ENCODE assay signal across 23 cellular contexts in genomic region chr20:50559149-50559548, GRCh38. TPM values are rescaled to one million over a fixed set of nuclear protein-coding genes. Genes with fewer than 3 reads are reported as not detected.
DNase-seq lines count a peak whose midpoint lies in the region; ATAC-seq and TF ChIP-seq lines count a peak whose summit lies in the region.
"Had no signal": no experiment of that assay in that cellular context is flagged by ENCODE, and none has a peak within 500 bp of the region (broad histone marks: within the 10 kb centered on the region; RNA-seq: fewer than 3 reads in every experiment).

No MANE protein-coding gene starts in this region.

- TF ChIP-seq CTCF in activated CD8-positive, alpha-beta T cell treated with anti-CD3 and anti-CD28 coated beads for 36 hours (IDR thresholded peaks at IDR 0.05) = no peak
- TF ChIP-seq CTCF in fibroblast of the aortic adventitia (IDR thresholded peaks at IDR 0.05; ENCODE audit: insufficient read depth, low read length) = no peak

- H3K9me3 Mint-ChIP-seq in activated CD8-positive, alpha-beta T cell treated with anti-CD3 and anti-CD28 coated beads for 36 hours = no peaks in the 10 kb centered on the region
- no peaks in the 10 kb centered on the region for H3K9me3 Mint-ChIP-seq in activated CD8-positive, alpha-beta T cell treated with anti-CD3 and anti-CD28 coated beads, Interleukin-2, amount 10 ng/mL, durations not matched to agents 7 days and 5 days (ENCODE audit: insufficient read depth)
- H3K9me3 Mint-ChIP-seq in CD4-positive, CD25-positive, alpha-beta regulatory T cell = no peaks in the 10 kb centered on the region
- H3K9me3 Mint-ChIP-seq: activated naive CD8-positive, alpha-beta T cell treated with anti-CD3 and anti-CD28 coated beads, Interleukin-2, amount 10 ng/mL, durations not matched to agents 7 days and 5 days; nephron had no signal

- H3K27ac ChIP-seq in CD4-positive, CD25-positive, alpha-beta regulatory T cell (ENCODE audit: insufficient read depth, low read length, poor library complexity, severe bottlenecking) = no peak overlapping the region
- H3K27ac ChIP-seq: BLaER1 treated with 17β-estradiol and CSF1 and Interleukin-3, amounts not matched to agents 10 nM and 100 nM had no signal

- ATAC-seq in activated CD8-positive, alpha-beta T cell treated with anti-CD3 and anti-CD28 coated beads for 36 hours = no peak
- ATAC-seq in activated CD8-positive, alpha-beta T cell treated with anti-CD3 and anti-CD28 coated beads, Interleukin-2, amount 10 ng/mL, durations not matched to agents 7 days and 5 days = no peak
- ATAC-seq in CD4-positive, CD25-positive, alpha-beta regulatory T cell (ENCODE audit: low read depth in 2 of 2) = no peak
- ATAC-seq in T-helper 17 cell = no peak
- ATAC-seq: sciatic nerve had no signal

- peak overlapping the region; percentile 36 for H3K27ac Mint-ChIP-seq in activated CD8-positive, alpha-beta T cell treated with anti-CD3 and anti-CD28 coated beads for 36 hours
- no peak overlapping the region for H3K27ac Mint-ChIP-seq in activated CD8-positive, alpha-beta T cell treated with anti-CD3 and anti-CD28 coated beads, Interleukin-2, amount 10 ng/mL, durations not matched to agents 7 days and 5 days
- peak overlapping the region in 2 of 3 donors; percentile 3 to 47 for H3K27ac Mint-ChIP-seq in CD4-positive, CD25-positive, alpha-beta regulatory T cell
- peak overlapping the region; percentile 86 for H3K27ac Mint-ChIP-seq in T-helper 17 cell
- H3K27ac Mint-ChIP-seq: nephron had no signal

- no peak for DNase-seq in activated CD8-positive, alpha-beta T cell treated with anti-CD3 and anti-CD28 coated beads for 36 hours
- no peak for DNase-seq in activated CD8-positive, alpha-beta T cell treated with anti-CD3 and anti-CD28 coated beads, Interleukin-2, amount 10 ng/mL, durations not matched to agents 7 days and 5 days
- no peak for DNase-seq in CD4-positive, CD25-positive, alpha-beta regulatory T cell
- no peak for DNase-seq in T-helper 17 cell
- DNase-seq in fibroblast of the aortic adventitia (ENCODE audit: low read depth) = peak; percentile 36
- DNase-seq in stimulated activated CD4-positive, alpha-beta T cell treated with anti-CD3 and anti-CD28 coated beads, Interleukin-1b, Interleukin-23, amount 100 ng/mL, for 48 hours = no peak
- DNase-seq in glomerular visceral epithelial cell (ENCODE audit: extremely low spot score) = no peak
- no peak for DNase-seq in NCI-H128 (lab: John Stamatoyannopoulos, UW; ENCODE audit: unreplicated experiment)
- DNase-seq: activated CD4-positive, CD25-positive, alpha-beta regulatory T cell treated with anti-CD3 and anti-CD28 coated beads, Interleukin-2, amount 50 U/mL, for 72 hours; activated CD8-positive, alpha-beta memory T cell treated with anti-CD3 and anti-CD28 coated beads, Interleukin-2, amount 50 U/mL, for 4 hours; activated naive CD8-positive, alpha-beta T cell treated with anti-CD3 and anti-CD28 coated beads, Interleukin-2, amount 10 ng/mL, durations not matched to agents 7 days and 5 days; Calu3; cortex of kidney; Kasumi-1; left cardiac atrium; NCI-H1930; NCI-H69; stimulated activated CD4-positive, alpha-beta T cell treated with anti-CD3 and anti-CD28 coated beads, Interleukin-15, amount 100 ng/mL, for 24 hours; stimulated activated CD8-positive, alpha-beta memory T cell treated with anti-CD3 and anti-CD28 coated beads, Interleukin-4, amount 100 ng/mL, for 48 hours had no signal

- POLR2A ChIA-PET in activated CD8-positive, alpha-beta T cell treated with anti-CD3 and anti-CD28 coated beads for 36 hours (lab: Charles Lee) = interaction anchor here (0.8 to 1.6 kb wide), 3 partner anchors 8 to 76 kb away, joined by 4 to 6 read pairs (median 4); no protein-coding TSS in a partner anchor
- POLR2A ChIA-PET in activated CD8-positive, alpha-beta T cell treated with anti-CD3 and anti-CD28 coated beads, Interleukin-2, amount 10 ng/mL, durations not matched to agents 7 days and 5 days (lab: Charles Lee) = no interaction called here

- H3K27me3 ChIP-seq in CD4-positive, CD25-positive, alpha-beta regulatory T cell (ENCODE audit: control insufficient read depth, insufficient read depth, low read length) = no peaks in the 10 kb centered on the region
- H3K27me3 ChIP-seq: BLaER1 treated with 17β-estradiol and CSF1 and Interleukin-3, amounts not matched to agents 10 nM and 100 nM had no signal

- peaks cover 45% of the 10 kb centered on the region for H3K36me3 Mint-ChIP-seq in activated CD8-positive, alpha-beta T cell treated with anti-CD3 and anti-CD28 coated beads for 36 hours (ENCODE audit: low read depth)
- peaks cover 45% of the 10 kb centered on the region for H3K36me3 Mint-ChIP-seq in activated CD8-positive, alpha-beta T cell treated with anti-CD3 and anti-CD28 coated beads, Interleukin-2, amount 10 ng/mL, durations not matched to agents 7 days and 5 days (ENCODE audit: low read depth)
- H3K36me3 Mint-ChIP-seq in CD4-positive, CD25-positive, alpha-beta regulatory T cell = peaks cover 17% of the 10 kb centered on the region
- peaks cover 9% of the 10 kb centered on the region for H3K36me3 Mint-ChIP-seq in T-helper 17 cell (ENCODE audit: low read depth)

- H3K9me3 ChIP-seq in CD4-positive, CD25-positive, alpha-beta regulatory T cell (ENCODE audit: control insufficient read depth in 2 of 2, low read length in 2 of 2) = no peaks in the 10 kb centered on the region
- H3K9me3 ChIP-seq in T-helper 17 cell (ENCODE audit: control insufficient read depth, low read length, poor library complexity, severe bottlenecking) = no peaks in the 10 kb centered on the region

- peaks cover 21% of the 10 kb centered on the region for H3K36me3 ChIP-seq in CD4-positive, CD25-positive, alpha-beta regulatory T cell (ENCODE audit: control insufficient read depth, insufficient read depth, low read length)

- CTCF ChIA-PET in activated CD8-positive, alpha-beta T cell treated with anti-CD3 and anti-CD28 coated beads for 36 hours (lab: Charles Lee) = interaction anchor here (1.0 kb wide), 1 partner anchor 18 kb away, joined by 3 read pairs; no protein-coding TSS in a partner anchor
- CTCF ChIA-PET in activated CD8-positive, alpha-beta T cell treated with anti-CD3 and anti-CD28 coated beads, Interleukin-2, amount 10 ng/mL, durations not matched to agents 7 days and 5 days (lab: Charles Lee) = interaction anchor here (1.3 to 1.4 kb wide), 2 partner anchors 11 to 47 kb away, joined by 3 to 6 read pairs; no protein-coding TSS in a partner anchor

- no peak overlapping the region for H3K4me3 Mint-ChIP-seq in activated CD8-positive, alpha-beta T cell treated with anti-CD3 and anti-CD28 coated beads for 36 hours
- H3K4me3 Mint-ChIP-seq in activated CD8-positive, alpha-beta T cell treated with anti-CD3 and anti-CD28 coated beads, Interleukin-2, amount 10 ng/mL, durations not matched to agents 7 days and 5 days = no peak overlapping the region
- peak overlapping the region in 1 of 4 donors; percentile 8 for H3K4me3 Mint-ChIP-seq in CD4-positive, CD25-positive, alpha-beta regulatory T cell
- H3K4me3 Mint-ChIP-seq in T-helper 17 cell = peak overlapping the region; percentile 2
- H3K4me3 Mint-ChIP-seq: activated naive CD8-positive, alpha-beta T cell treated with anti-CD3 and anti-CD28 coated beads, Interleukin-2, amount 10 ng/mL, durations not matched to agents 7 days and 5 days; brain; nephron had no signal

- no peak overlapping the region for H3K4me3 ChIP-seq in CD4-positive, CD25-positive, alpha-beta regulatory T cell (ENCODE audit: low read depth, low read length)
- H3K4me3 ChIP-seq in fibroblast of the aortic adventitia (ENCODE audit: low read depth, low read length) = no peak overlapping the region
- H3K4me3 ChIP-seq: BLaER1 treated with 17β-estradiol and CSF1 and Interleukin-3, amounts not matched to agents 10 nM and 100 nM had no signal

- intact Hi-C loops in activated CD8-positive, alpha-beta T cell treated with anti-CD3 and anti-CD28 coated beads for 36 hours (cut with micrococcal nuclease) = no loop called here

- peaks cover 17% of the 10 kb centered on the region for H3K4me1 ChIP-seq in CD4-positive, CD25-positive, alpha-beta regulatory T cell (ENCODE audit: control insufficient read depth, insufficient read depth, low read length, poor library complexity, severe bottlenecking)

- H3K27me3 Mint-ChIP-seq in activated CD8-positive, alpha-beta T cell treated with anti-CD3 and anti-CD28 coated beads for 36 hours = no peaks in the 10 kb centered on the region
- no peaks in the 10 kb centered on the region for H3K27me3 Mint-ChIP-seq in activated CD8-positive, alpha-beta T cell treated with anti-CD3 and anti-CD28 coated beads, Interleukin-2, amount 10 ng/mL, durations not matched to agents 7 days and 5 days (ENCODE audit: low read depth)
- no peaks in the 10 kb centered on the region for H3K27me3 Mint-ChIP-seq in CD4-positive, CD25-positive, alpha-beta regulatory T cell
- no peaks in the 10 kb centered on the region for H3K27me3 Mint-ChIP-seq in T-helper 17 cell
- H3K27me3 Mint-ChIP-seq: activated naive CD8-positive, alpha-beta T cell treated with anti-CD3 and anti-CD28 coated beads, Interleukin-2, amount 10 ng/mL, durations not matched to agents 7 days and 5 days; brain had no signal

- peaks cover 58% of the 10 kb centered on the region for H3K4me1 Mint-ChIP-seq in activated CD8-positive, alpha-beta T cell treated with anti-CD3 and anti-CD28 coated beads for 36 hours (ENCODE audit: low read depth)
- H3K4me1 Mint-ChIP-seq in activated CD8-positive, alpha-beta T cell treated with anti-CD3 and anti-CD28 coated beads, Interleukin-2, amount 10 ng/mL, durations not matched to agents 7 days and 5 days (ENCODE audit: low read depth) = peaks cover 29% of the 10 kb centered on the region
- peaks cover 30 to 68% (median 49%) of the 10 kb centered on the region in 4 donors for H3K4me1 Mint-ChIP-seq in CD4-positive, CD25-positive, alpha-beta regulatory T cell
- H3K4me1 Mint-ChIP-seq in T-helper 17 cell = peaks cover 37% of the 10 kb centered on the region

RNA-seq across cellular contexts. Expression of gene PTPN1, which starts 49.0 kb away (rescaled TPM):
- total RNA-seq in activated CD8-positive, alpha-beta T cell treated with anti-CD3 and anti-CD28 coated beads for 36 hours = 10 to 100 TPM; 65.1 to 66.6 TPM
- 10 to 100 TPM; 59.7 to 62.5 TPM for total RNA-seq in activated CD8-positive, alpha-beta T cell treated with anti-CD3 and anti-CD28 coated beads, Interleukin-2, amount 10 ng/mL, durations not matched to agents 7 days and 5 days
- 76.3 TPM for total RNA-seq in CD4-positive, CD25-positive, alpha-beta regulatory T cell
- polyA plus RNA-seq in CD4-positive, CD25-positive, alpha-beta regulatory T cell = 10 to 100 TPM; 27.1 to 34.3 (median 30.3) TPM
- 10 to 100 TPM; 65.5 to 67.7 TPM for total RNA-seq in T-helper 17 cell
- total RNA-seq in fibroblast of the aortic adventitia (ENCODE audit: low replicate concordance) = 19.9 and 32.4 TPM in 2 replicates
